In the genomic region with DNA sequence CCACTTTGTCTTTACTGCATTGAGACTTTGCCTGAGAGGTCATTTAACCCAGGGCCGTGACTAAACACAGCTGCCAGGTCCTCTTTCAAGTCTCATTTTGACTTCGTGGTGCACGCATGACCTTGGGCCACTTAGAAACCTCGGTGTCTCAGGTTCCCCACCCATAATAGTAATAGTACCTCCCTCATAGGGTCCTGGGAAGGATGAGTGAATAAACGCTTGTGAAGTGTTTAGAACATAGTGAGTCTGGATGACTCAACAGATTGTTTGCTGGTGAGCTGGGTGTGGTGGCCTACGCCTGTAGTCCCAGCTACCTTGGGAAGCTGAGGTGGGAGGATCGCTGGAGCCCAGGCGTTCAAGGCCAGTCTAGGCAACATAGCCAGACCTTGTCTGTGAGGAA, we compare ENCODE assay signal across 13 cellular contexts. TPM values are rescaled to one million over a fixed set of nuclear protein-coding genes. Genes with fewer than 3 reads are reported as not detected.
A peak's percentile ranks its signal among the peaks of the same experiment; 100 is the strongest.
DNase-seq lines count a peak whose midpoint lies in the region; ATAC-seq and TF ChIP-seq lines count a peak whose summit lies in the region.
"Had no signal": no experiment of that assay in that cellular context is flagged by ENCODE, and none has a peak within 500 bp of the region (broad histone marks: within the 10 kb centered on the region; RNA-seq: fewer than 3 reads in every experiment).

No MANE protein-coding gene starts in this region.

- DNase-seq in GM12865 (ENCODE audit: low read depth) (peak; percentile 62), RPMI7951 (ENCODE audit: low read depth) (peak; percentile 83), osteocyte (ENCODE audit: extremely low spot score, unreplicated experiment) (no peak), Kasumi-1 (lab: John Stamatoyannopoulos, UW) (no peak), globus pallidus (ENCODE audit: low spot score) (no peak)
- DNase-seq: activated naive CD4-positive, alpha-beta T cell treated with anti-CD3 and anti-CD28 coated beads, Interleukin-2, amount 10 ng/mL, durations not matched to agents 7 days and 5 days; NCI-H774; SIG-M5 had no signal

- no peaks in the 10 kb centered on the region for H3K36me3 ChIP-seq in esophagus (ENCODE audit: control insufficient read depth in 2 of 2, insufficient read depth in 2 of 2, low read length in 1 of 2)
- H3K36me3 ChIP-seq: right atrium auricular region had no signal

- 63 to 69% methylated on average over 8 of the region's 8 CpGs for WGBS in esophagus, 2 donors

- H3K9me3 ChIP-seq in esophagus (ENCODE audit: control insufficient read depth in 2 of 2, insufficient read depth in 1 of 2, low read depth in 1 of 2, low read length in 1 of 2), result peaks cover 0 to 2% of the 10 kb centered on the region in 2 donors
- H3K9me3 ChIP-seq: right atrium auricular region had no signal

- H3K4me3 ChIP-seq in GM12865 (ENCODE audit: low read depth, low read length), result no peak overlapping the region
- H3K4me3 ChIP-seq in esophagus (ENCODE audit: low read depth in 1 of 2, low read length in 2 of 2), result no peak overlapping the region
- H3K4me3 ChIP-seq: right atrium auricular region had no signal

- peak overlapping the region; percentile 87 for H3K27ac Mint-ChIP-seq in osteocyte (ENCODE audit: unreplicated experiment)
- H3K27ac Mint-ChIP-seq: activated naive CD4-positive, alpha-beta T cell treated with anti-CD3 and anti-CD28 coated beads, Interleukin-2, amount 10 ng/mL, durations not matched to agents 7 days and 5 days had no signal

- no peaks in the 10 kb centered on the region for H3K9me3 Mint-ChIP-seq in osteocyte (ENCODE audit: unreplicated experiment)
- H3K9me3 Mint-ChIP-seq: activated naive CD4-positive, alpha-beta T cell treated with anti-CD3 and anti-CD28 coated beads, Interleukin-2, amount 10 ng/mL, durations not matched to agents 7 days and 5 days had no signal

- no peak for ATAC-seq in GM19324 (IDR thresholded peaks at IDR 0.05; ENCODE audit: low FRiP score, unreplicated experiment)
- ATAC-seq in HG03521 (IDR thresholded peaks at IDR 0.05; ENCODE audit: unreplicated experiment), result no peak

- H3K36me3 Mint-ChIP-seq in osteocyte (ENCODE audit: unreplicated experiment), result no peaks in the 10 kb centered on the region
- H3K36me3 Mint-ChIP-seq: activated naive CD4-positive, alpha-beta T cell treated with anti-CD3 and anti-CD28 coated beads, Interleukin-2, amount 10 ng/mL, durations not matched to agents 7 days and 5 days had no signal

- peaks cover 41% of the 10 kb centered on the region for H3K4me1 Mint-ChIP-seq in osteocyte (ENCODE audit: unreplicated experiment)
- H3K4me1 Mint-ChIP-seq: activated naive CD4-positive, alpha-beta T cell treated with anti-CD3 and anti-CD28 coated beads, Interleukin-2, amount 10 ng/mL, durations not matched to agents 7 days and 5 days had no signal

- H3K4me1 ChIP-seq in esophagus (ENCODE audit: control insufficient read depth in 2 of 2, insufficient read depth in 2 of 2, low read length in 1 of 2), result peaks cover 3 to 21% of the 10 kb centered on the region in 2 donors

- peak overlapping the region; percentile 14 to 70 for H3K27ac ChIP-seq in esophagus (ENCODE audit: low read depth in 2 of 2, low read length in 1 of 2)
- H3K27ac ChIP-seq: right atrium auricular region, VCaP had no signal

- no peak overlapping the region for H3K4me3 Mint-ChIP-seq in osteocyte (ENCODE audit: unreplicated experiment)
- H3K4me3 Mint-ChIP-seq: activated naive CD4-positive, alpha-beta T cell treated with anti-CD3 and anti-CD28 coated beads, Interleukin-2, amount 10 ng/mL, durations not matched to agents 7 days and 5 days had no signal

- H3K27me3 Mint-ChIP-seq in osteocyte (ENCODE audit: unreplicated experiment), result no peaks in the 10 kb centered on the region

- H3K27me3 ChIP-seq in esophagus (ENCODE audit: control insufficient read depth in 1 of 2, insufficient read depth in 2 of 2, low read length in 2 of 2), result no peaks in the 10 kb centered on the region
- H3K27me3 ChIP-seq: right atrium auricular region had no signal

- no peak for TF ChIP-seq CTCF in GM12865 (IDR thresholded peaks at IDR 0.05; ENCODE audit: insufficient read depth, low read depth, low read length, missing control alignments)
- no peak for TF ChIP-seq CTCF in osteocyte (IDR thresholded peaks at IDR 0.05)

RNA-seq across cellular contexts. Expression of a gene that starts 56.3 kb away (rescaled TPM):
- 13.1 and 14.5 TPM in 2 replicates for total RNA-seq in RPMI7951 (2014; rRNA removed; shearing (Covaris generic))
- polyA plus RNA-seq in esophagus, result 10 to 100 TPM; 49.5 to 59.9 TPM
- 9.8 and 12.1 TPM in 2 replicates for total RNA-seq in osteocyte

Comparison
In these comparisons a context has a peak if more than half of its experiments do, and no peak if none do; other contexts are left out.
1. DNase-seq: peak in GM12865 (single experiment) and RPMI7951 (single experiment); none in osteocyte (single experiment), Kasumi-1 (0 of 2) and globus pallidus (single experiment).